ENCODE assay signal across 21 cellular contexts in genomic region chr11:89457190-89457589, GRCh38. TPM values are rescaled to one million over a fixed set of nuclear protein-coding genes. Genes with fewer than 3 reads are reported as not detected.
A peak's percentile ranks its signal among the peaks of the same experiment; 100 is the strongest.
DNase-seq lines count a peak whose midpoint lies in the region; ATAC-seq, FAIRE-seq and TF ChIP-seq lines count a peak whose summit lies in the region.
"Had no signal": no experiment of that assay in that cellular context is flagged by ENCODE, and none has a peak within 500 bp of the region (broad histone marks: within the 10 kb centered on the region; RNA-seq: fewer than 3 reads in every experiment).

No MANE protein-coding gene starts in this region.

- no peak overlapping the region for H3K4me3 Mint-ChIP-seq in neural crest cell
- H3K4me3 Mint-ChIP-seq: CD4-positive, alpha-beta memory T cell; GM23338; HFFc6 had no signal

- H3K9me3 ChIP-seq in upper lobe of right lung, result no peaks in the 10 kb centered on the region
- H3K9me3 ChIP-seq: A549 had no signal

- H3K27ac Mint-ChIP-seq in neural crest cell (ENCODE audit: unreplicated experiment), result peak overlapping the region; percentile 84
- H3K27ac Mint-ChIP-seq: CD4-positive, alpha-beta memory T cell; GM23338; HFFc6 had no signal

- H3K27me3 ChIP-seq in bronchial epithelial cell (ENCODE audit: control insufficient read depth, insufficient read depth, low read length) (no peaks in the 10 kb centered on the region), foreskin keratinocyte (no peaks in the 10 kb centered on the region), upper lobe of right lung (no peaks in the 10 kb centered on the region)

- H3K4me1 Mint-ChIP-seq in neural crest cell, result no peaks in the 10 kb centered on the region
- H3K4me1 Mint-ChIP-seq: CD4-positive, alpha-beta memory T cell; GM23338 had no signal

- no peaks in the 10 kb centered on the region for H3K4me1 ChIP-seq in foreskin keratinocyte
- no peaks in the 10 kb centered on the region for H3K4me1 ChIP-seq in upper lobe of right lung
- H3K4me1 ChIP-seq: A549 had no signal

- DNase-seq in bronchial epithelial cell (ENCODE audit: low read depth) (no peak), foreskin keratinocyte (no peak), neural crest cell (ENCODE audit: low read depth, low spot score) (no peak), upper lobe of right lung (no peak), CD1c-positive myeloid dendritic cell (ENCODE audit: extremely low spot score) (no peak), dermis blood vessel endothelial cell (no peak), NCI-H1436 treated with DMSO at 0.1 percent for 48 hours (lab: John Stamatoyannopoulos, UW) (no peak)
- no peak for DNase-seq in stimulated activated CD4-positive, alpha-beta T cell treated with anti-CD3 and anti-CD28 coated beads, Interleukin-4, amount 100 ng/mL, for 4 hours
- DNase-seq: AML-193; Calu3; CD4-positive, alpha-beta memory T cell; DMS79 treated with DMSO at 0.1 percent for 48 hours; GF-D8; H7; HFFc6 had no signal

- intact Hi-C loops in upper lobe of right lung (cut with DNase I), result no loop called here

- H3K27ac ChIP-seq in foreskin keratinocyte (no peak overlapping the region), upper lobe of right lung (no peak overlapping the region)
- H3K27ac ChIP-seq: A549, C4-2B, HL-60 had no signal

- no peaks in the 10 kb centered on the region for H3K27me3 Mint-ChIP-seq in neural crest cell (ENCODE audit: low read depth)
- H3K27me3 Mint-ChIP-seq: CD4-positive, alpha-beta memory T cell had no signal

- H3K36me3 ChIP-seq in bronchial epithelial cell (ENCODE audit: control insufficient read depth, insufficient read depth, low read length), result no peaks in the 10 kb centered on the region
- H3K36me3 ChIP-seq in upper lobe of right lung, result no peaks in the 10 kb centered on the region

- TF ChIP-seq CTCF in bronchial epithelial cell (IDR thresholded peaks at IDR 0.05; ENCODE audit: insufficient read depth, low read length, severe bottlenecking), result no peak
- no peak for TF ChIP-seq CTCF in foreskin keratinocyte (conservative IDR thresholded peaks at IDR 0.05)
- TF ChIP-seq CTCF in neural crest cell (conservative IDR thresholded peaks at IDR 0.05), result no peak
- no peak for TF ChIP-seq CTCF in upper lobe of right lung (IDR thresholded peaks at IDR 0.05)

- peak; percentile 7 for FAIRE-seq in bronchial epithelial cell (lab: Jason Lieb, UNC)
- FAIRE-seq: A549, GM19239 had no signal

- H3K4me3 ChIP-seq in bronchial epithelial cell (ENCODE audit: low read depth, low read length) (no peak overlapping the region), upper lobe of right lung (no peak overlapping the region)
- H3K4me3 ChIP-seq: A549, GM23338 had no signal

- H3K36me3 Mint-ChIP-seq in neural crest cell (ENCODE audit: low read depth), result peaks cover 5% of the 10 kb centered on the region
- H3K36me3 Mint-ChIP-seq: CD4-positive, alpha-beta memory T cell had no signal

- ATAC-seq in foreskin keratinocyte (peak; percentile 19), upper lobe of right lung (peak; percentile 10)
- ATAC-seq: A549, GM23338, HCT116 had no signal

- no peaks in the 10 kb centered on the region for H3K9me3 Mint-ChIP-seq in neural crest cell
- H3K9me3 Mint-ChIP-seq: GM23338, HFFc6 had no signal

RNA-seq across cellular contexts. Expression of gene NOX4, which starts 34.0 kb away (rescaled TPM):
- total RNA-seq in bronchial epithelial cell (0.26 TPM in 1 of 2 replicates, not detected in the other), foreskin keratinocyte (0.10 TPM in 1 of 2 replicates, not detected in the other), neural crest cell (5.1 and 6.2 TPM in 2 replicates), upper lobe of right lung (2.7 TPM), dermis blood vessel endothelial cell (30.6 and 59.8 TPM in 2 replicates)
- 0.03 and 0.12 TPM in 2 replicates for polyA plus RNA-seq in foreskin keratinocyte
- total RNA-seq: Calu3; CD4-positive, alpha-beta memory T cell had no signal
- polyA plus RNA-seq: CD4-positive, alpha-beta memory T cell had no signal
